ENCODE assay signal across 8 cellular contexts in genomic region chr21:17270234-17270633, GRCh38.
A peak's percentile ranks its signal among the peaks of the same experiment; 100 is the strongest.
DNase-seq lines count a peak whose midpoint lies in the region; ATAC-seq and TF ChIP-seq lines count a peak whose summit lies in the region.

No MANE protein-coding gene starts in this region.

- H3K27ac ChIP-seq in vagina, result peak overlapping the region; percentile 23

- TF ChIP-seq CTCF in kidney epithelial cell (IDR thresholded peaks at IDR 0.05; ENCODE audit: insufficient read depth, low read length, poor library complexity, severe bottlenecking) (peak; percentile 12), vagina (IDR thresholded peaks at IDR 0.05) (peak; percentile 16 to 76 (median 31))

- TF ChIP-seq POLR2A in vagina (IDR thresholded peaks at IDR 0.05), result no peak

- no peak for ATAC-seq in HG03571 (IDR thresholded peaks at IDR 0.05; ENCODE audit: unreplicated experiment)
- ATAC-seq in GM21423 (IDR thresholded peaks at IDR 0.05; ENCODE audit: unreplicated experiment), result no peak

- no peaks in the 10 kb centered on the region for H3K9me3 ChIP-seq in vagina

- DNase-seq in H4 (ENCODE audit: low spot score), result peak; percentile 74
- peak; percentile 59 for DNase-seq in NCI-H2171 treated with DMSO at 0.1 percent for 48 hours (lab: John Stamatoyannopoulos, UW)
- peak; percentile 49 for DNase-seq in brain pericyte (ENCODE audit: low read depth, low spot score)
- DNase-seq in kidney epithelial cell (ENCODE audit: low read depth), result no peak
- no peak for DNase-seq in vagina (ENCODE audit: extremely low spot score in 2 of 2)
- DNase-seq in stimulated activated CD4-positive, alpha-beta T cell treated with anti-CD3 and anti-CD28 coated beads, Interleukin-2, amount 100 ng/mL, for 48 hours, result no peak

- no peaks in the 10 kb centered on the region for H3K4me1 ChIP-seq in vagina

- H3K4me3 ChIP-seq in kidney epithelial cell (ENCODE audit: low read depth, low read length) (no peak overlapping the region), vagina (no peak overlapping the region)

- H3K27me3 ChIP-seq in kidney epithelial cell (ENCODE audit: control insufficient read depth, insufficient read depth, low read length), result no peaks in the 10 kb centered on the region
- H3K27me3 ChIP-seq in vagina, result no peaks in the 10 kb centered on the region

- intact Hi-C loops in vagina (cut with DNase I), result no loop called here

- H3K36me3 ChIP-seq in kidney epithelial cell (ENCODE audit: control insufficient read depth, insufficient read depth, low read length) (no peaks in the 10 kb centered on the region), vagina (no peaks in the 10 kb centered on the region)

Comparison
In these comparisons a context has a peak if more than half of its experiments do, and no peak if none do; other contexts are left out.
1. DNase-seq: peak in H4 (single experiment), NCI-H2171 treated with DMSO at 0.1 percent for 48 hours (single experiment) and brain pericyte (single experiment); none in kidney epithelial cell (single experiment), vagina (0 of 2) and stimulated activated CD4-positive, alpha-beta T cell treated with anti-CD3 and anti-CD28 coated beads, Interleukin-2, amount 100 ng/mL, for 48 hours (0 of 2).